9 cellular contexts compared by ENCODE assay signal in the genomic region with DNA sequence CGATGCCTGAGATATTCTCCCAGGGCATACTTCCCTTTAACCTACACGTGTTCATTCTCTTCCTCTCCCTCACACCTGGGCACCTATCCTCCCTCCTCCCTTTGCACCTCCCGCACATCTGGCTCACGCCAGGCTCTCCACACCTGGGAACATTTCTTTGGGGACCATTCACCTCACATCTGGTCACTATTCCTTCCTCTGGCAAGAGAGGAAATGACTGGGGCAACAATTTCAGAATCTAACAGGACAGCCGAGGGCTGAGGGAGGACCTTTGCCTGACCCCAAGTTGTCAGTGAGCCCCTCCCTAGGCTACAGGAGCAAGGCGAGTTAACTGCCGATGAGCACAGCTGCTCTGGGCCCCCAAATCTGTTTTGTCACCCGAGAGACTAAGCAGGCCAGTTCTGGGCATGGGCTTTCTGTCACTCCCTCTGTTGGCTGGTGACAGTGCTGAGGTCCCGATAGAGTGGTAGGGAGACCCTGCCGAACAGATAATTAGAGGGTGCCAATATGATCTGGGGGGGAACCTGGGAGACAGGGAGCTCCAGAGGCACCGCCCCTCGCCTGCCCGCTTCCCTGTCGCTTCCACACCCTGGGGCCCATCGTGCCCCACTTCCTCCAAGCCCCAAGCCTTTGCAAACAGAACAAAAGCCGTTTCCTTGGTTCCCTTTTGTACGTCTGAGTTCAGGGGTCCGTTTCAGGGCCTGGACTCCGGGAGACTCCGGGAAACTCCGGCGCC. TPM values are rescaled to one million over a fixed set of nuclear protein-coding genes. Genes with fewer than 3 reads are reported as not detected.
DNase-seq lines count a peak whose midpoint lies in the region; ATAC-seq and TF ChIP-seq lines count a peak whose summit lies in the region.
"Had no signal": no experiment of that assay in that cellular context is flagged by ENCODE, and none has a peak within 500 bp of the region (broad histone marks: within the 10 kb centered on the region; RNA-seq: fewer than 3 reads in every experiment).

No MANE protein-coding gene starts in this region.

- no peaks in the 10 kb centered on the region for H3K27me3 ChIP-seq in fibroblast of lung (ENCODE audit: control insufficient read depth, insufficient read depth, low read length)
- peaks cover 18% of the 10 kb centered on the region for H3K27me3 ChIP-seq in skeletal muscle satellite cell (ENCODE audit: control insufficient read depth, insufficient read depth, low read length)
- H3K27me3 ChIP-seq: testis had no signal

- no peak overlapping the region for H3K27ac ChIP-seq in fibroblast of lung (ENCODE audit: insufficient read depth, low read length)

- H3K9ac ChIP-seq in fibroblast of lung (ENCODE audit: insufficient read depth, low read length) = no peak overlapping the region
- peak overlapping the region; percentile 25 for H3K9ac ChIP-seq in skeletal muscle satellite cell (ENCODE audit: low read depth, low read length)

- H3K4me2 ChIP-seq in fibroblast of lung (ENCODE audit: extremely low read depth, insufficient read depth, low read length) (peak overlapping the region; percentile 40), skeletal muscle satellite cell (ENCODE audit: low read length) (peak overlapping the region; percentile 44)

- H3K36me3 ChIP-seq in fibroblast of lung (ENCODE audit: control insufficient read depth, insufficient read depth, low read length) = no peaks in the 10 kb centered on the region
- H3K36me3 ChIP-seq in skeletal muscle satellite cell (ENCODE audit: insufficient read depth, low read length) = no peaks in the 10 kb centered on the region

- no peak overlapping the region for H3K4me3 ChIP-seq in fibroblast of lung (replicated peaks in 1 of 4; ENCODE audit: control extremely low read depth in 1 of 4, insufficient read depth in 1 of 4, low read depth in 3 of 4, low read length in 4 of 4)
- no peak overlapping the region for H3K4me3 ChIP-seq in skeletal muscle satellite cell (ENCODE audit: low read length)
- H3K4me3 ChIP-seq: testis had no signal

- H4K20me1 ChIP-seq in fibroblast of lung (ENCODE audit: control insufficient read depth, extremely low read depth, insufficient read depth, low read length) = no peaks in the 10 kb centered on the region

- peak; percentile 6 for ATAC-seq in GM21528 (IDR thresholded peaks at IDR 0.05; ENCODE audit: low FRiP score, unreplicated experiment)

- no peaks in the 10 kb centered on the region for H3K79me2 ChIP-seq in fibroblast of lung (ENCODE audit: control insufficient read depth, insufficient read depth, low read length)

- peak overlapping the region; percentile 26 for H2AFZ ChIP-seq in fibroblast of lung (ENCODE audit: low read length)

- TF ChIP-seq CTCF in fibroblast of lung (conservative IDR thresholded peaks at IDR 0.05 in 1 of 2, IDR thresholded peaks at IDR 0.05 in 1 of 2; ENCODE audit: low read depth in 1 of 2, low read length in 2 of 2) = no peak

- H3K4me1 ChIP-seq in fibroblast of lung (ENCODE audit: control insufficient read depth, extremely low read depth, insufficient read depth, low read length) = peaks cover 2% of the 10 kb centered on the region
- peaks cover 8% of the 10 kb centered on the region for H3K4me1 ChIP-seq in skeletal muscle satellite cell (ENCODE audit: control insufficient read depth, insufficient read depth, low read length)

- DNase-seq in MV-4-11 (lab: John Stamatoyannopoulos, UW) = peak; percentile 22
- no peak for DNase-seq in fibroblast of lung (ENCODE audit: low read depth in 2 of 2)
- DNase-seq in NCI-H1930 (lab: John Stamatoyannopoulos, UW) = no peak
- DNase-seq in OCI-M1 (lab: John Stamatoyannopoulos, UW) = no peak
- DNase-seq in DMS153 treated with DMSO at 0.1 percent for 48 hours (lab: John Stamatoyannopoulos, UW; ENCODE audit: unreplicated experiment) = no peak

- no peaks in the 10 kb centered on the region for H3K9me3 ChIP-seq in fibroblast of lung (ENCODE audit: control insufficient read depth, insufficient read depth, low read depth, low read length)
- no peaks in the 10 kb centered on the region for H3K9me3 ChIP-seq in skeletal muscle satellite cell (replicated peaks; ENCODE audit: low read length)
- H3K9me3 ChIP-seq: testis had no signal

RNA-seq across cellular contexts. Expression of a gene that starts 45.6 kb away (rescaled TPM):
- 291 and 303 TPM in 2 replicates for total RNA-seq in fibroblast of lung
- 323 and 345 TPM in 2 replicates for polyA plus RNA-seq in fibroblast of lung
- polyA plus RNA-seq in fibroblast of lung (2012) = 445 and 471 TPM in 2 replicates
- 289 and 384 TPM in 2 replicates for polyA minus RNA-seq in fibroblast of lung (ENCODE audit: low replicate concordance)
- total RNA-seq in skeletal muscle satellite cell (2012; rRNA removed) = 321 and 322 TPM in 2 replicates

RNA-seq across cellular contexts. Expression of a gene that starts 48.3 kb away (rescaled TPM):
- total RNA-seq in fibroblast of lung = 9.6 and 10.3 TPM in 2 replicates
- polyA plus RNA-seq in fibroblast of lung = 5.7 and 10.4 TPM in 2 replicates
- polyA plus RNA-seq in fibroblast of lung (2012) = 3.6 and 6.5 TPM in 2 replicates
- polyA minus RNA-seq in fibroblast of lung (ENCODE audit: low replicate concordance) = 4.2 and 4.6 TPM in 2 replicates
- total RNA-seq in skeletal muscle satellite cell (2012; rRNA removed) = 4.1 and 4.8 TPM in 2 replicates
- total RNA-seq: naive thymus-derived CD8-positive, alpha-beta T cell had no signal
